21 cellular contexts compared by ENCODE assay signal in genomic region chr10:65083222-65083621, GRCh38.
"Had no signal": no experiment of that assay in that cellular context is flagged by ENCODE, and none has a peak within 500 bp of the region (broad histone marks: within the 10 kb centered on the region; RNA-seq: fewer than 3 reads in every experiment).

No MANE protein-coding gene starts in this region.

- H3K9me3 ChIP-seq: gastrocnemius medialis, right lobe of liver, thyroid gland had no signal

- H3K36me3 Mint-ChIP-seq: naive B cell; stimulated activated effector memory CD8-positive, alpha-beta T cell treated with anti-CD3 and anti-CD28 coated beads, Interleukin-12 subunit alpha, Interleukin-12 subunit beta, amount 100 ng/mL, for 72 hours had no signal

- H3K4me3 Mint-ChIP-seq: dendritic cell treated with granulocyte-macrophage colony-stimulating factor and Interleukin-4, amounts not matched to agents 40 ng/mL and 50 ng/mL, for 4 days; effector memory CD8-positive, alpha-beta T cell; naive B cell; nephron; stimulated activated effector memory CD8-positive, alpha-beta T cell treated with anti-CD3 and anti-CD28 coated beads, Interleukin-12 subunit alpha, Interleukin-12 subunit beta, amount 100 ng/mL, for 72 hours had no signal

- H3K4me1 Mint-ChIP-seq: naive B cell; nephron; stimulated activated effector memory CD8-positive, alpha-beta T cell treated with anti-CD3 and anti-CD28 coated beads, Interleukin-12 subunit alpha, Interleukin-12 subunit beta, amount 100 ng/mL, for 72 hours had no signal

- H3K4me1 ChIP-seq: esophagus muscularis mucosa, gastrocnemius medialis, heart right ventricle, psoas muscle, right lobe of liver, suprapubic skin, thyroid gland had no signal

- H3K27ac ChIP-seq: epithelial cell of prostate, esophagus muscularis mucosa, gastrocnemius medialis, heart right ventricle, psoas muscle, right lobe of liver, suprapubic skin, thyroid gland had no signal

- H3K27ac Mint-ChIP-seq: dendritic cell treated with granulocyte-macrophage colony-stimulating factor and Interleukin-4, amounts not matched to agents 40 ng/mL and 50 ng/mL, for 4 days; effector memory CD8-positive, alpha-beta T cell; naive B cell; nephron; stimulated activated effector memory CD8-positive, alpha-beta T cell treated with anti-CD3 and anti-CD28 coated beads, Interleukin-12 subunit alpha, Interleukin-12 subunit beta, amount 100 ng/mL, for 72 hours had no signal

- H3K4me3 ChIP-seq: esophagus muscularis mucosa, gastrocnemius medialis, heart right ventricle, lung, psoas muscle, right lobe of liver, suprapubic skin, thyroid gland had no signal

- DNase-seq: effector memory CD8-positive, alpha-beta T cell; gastrocnemius medialis; heart right ventricle; hypothalamus; kidney glomerular epithelial cell; mesenchymal stem cell; naive B cell; psoas muscle; retina; right lobe of liver; stimulated activated CD4-positive, alpha-beta T cell treated with anti-CD3 and anti-CD28 coated beads, Interleukin-4, amount 100 ng/mL, for 1 hour; stimulated activated CD8-positive, alpha-beta memory T cell treated with anti-CD3 and anti-CD28 coated beads, Interleukin-4, amount 100 ng/mL, for 48 hours; stimulated activated naive CD8-positive, alpha-beta T cell treated with anti-CD3 and anti-CD28 coated beads, Interleukin-15, Interleukin-2, amounts not matched to agents 100 U/mL and 50 U/mL, for 24 hours; thyroid gland had no signal

- H3K36me3 ChIP-seq: esophagus muscularis mucosa, gastrocnemius medialis, heart right ventricle, right lobe of liver, suprapubic skin, thyroid gland had no signal

- H3K27me3 ChIP-seq: esophagus muscularis mucosa, gastrocnemius medialis, heart right ventricle, right lobe of liver, suprapubic skin, thyroid gland had no signal

- H3K27me3 Mint-ChIP-seq: dendritic cell treated with granulocyte-macrophage colony-stimulating factor and Interleukin-4, amounts not matched to agents 40 ng/mL and 50 ng/mL, for 4 days; effector memory CD8-positive, alpha-beta T cell; naive B cell had no signal

- ATAC-seq: effector memory CD8-positive, alpha-beta T cell; gastrocnemius medialis; heart right ventricle; psoas muscle; stimulated activated effector memory CD8-positive, alpha-beta T cell treated with anti-CD3 and anti-CD28 coated beads, Interleukin-12 subunit alpha, Interleukin-12 subunit beta, amount 100 ng/mL, for 72 hours; stimulated activated naive CD8-positive, alpha-beta T cell treated with anti-CD3 and anti-CD28 coated beads, Interleukin-15, Interleukin-2, amounts not matched to agents 100 U/mL and 50 U/mL, for 24 hours had no signal
